In genomic region chr6:165701564-165702354, GRCh38 we compare ENCODE assay signal across 1 cellular context.
TF ChIP-seq lines count a peak whose summit lies in the region.

No MANE protein-coding gene starts in this region.

TF ChIP-seq in GM12878, 131 proteins besides CTCF, POLR2A, EP300 and RAD21 (continued from another document):
- TF ChIP-seq MLLT1 (IDR thresholded peaks at IDR 0.05) (0 out of 2 replicates have a peak, but pooled peaks have one; percentile 23), JUNB (IDR thresholded peaks at IDR 0.05) (no peak), BACH1 (IDR thresholded peaks at IDR 0.05; ENCODE audit: borderline replicate concordance) (no peak), SMARCA5 (IDR thresholded peaks at IDR 0.05) (no peak), NBN (IDR thresholded peaks at IDR 0.05) (0 out of 2 replicates have a peak, but pooled peaks have one; percentile 44), BHLHE40 (IDR thresholded peaks at IDR 0.05; ENCODE audit: borderline replicate concordance in 1 of 2, low read depth in 2 of 2, low read length in 1 of 2) (peak in 1 of 2 experiments; percentile 5; a peak in 1 of 4 replicates), IKZF2 (IDR thresholded peaks at IDR 0.05) (peak; percentile 52 to 54; a peak in 2 of 4 replicates), EED (IDR thresholded peaks at IDR 0.05; ENCODE audit: low read depth) (no peak), RELB (IDR thresholded peaks at IDR 0.05; ENCODE audit: low read depth) (peak; percentile 88), HDGF (IDR thresholded peaks at IDR 0.05) (peak; percentile 92), MTA2 (IDR thresholded peaks at IDR 0.05; ENCODE audit: low read depth) (peak; percentile 74), ZNF592 (IDR thresholded peaks at IDR 0.05) (no peak), E4F1 (IDR thresholded peaks at IDR 0.05; ENCODE audit: borderline replicate concordance, partially characterized antibody) (peak; percentile 17), IKZF1 (conservative IDR thresholded peaks at IDR 0.05) (0 out of 2 replicates have a peak, but pooled peaks have one; percentile 46), PKNOX1 (IDR thresholded peaks at IDR 0.05) (no peak), USF1 (IDR thresholded peaks at IDR 0.05; ENCODE audit: borderline replicate concordance, extremely low read length, insufficient read depth, low read depth, low read length) (no peak)
